ENCODE assay signal across 2 cellular contexts in the genomic region with DNA sequence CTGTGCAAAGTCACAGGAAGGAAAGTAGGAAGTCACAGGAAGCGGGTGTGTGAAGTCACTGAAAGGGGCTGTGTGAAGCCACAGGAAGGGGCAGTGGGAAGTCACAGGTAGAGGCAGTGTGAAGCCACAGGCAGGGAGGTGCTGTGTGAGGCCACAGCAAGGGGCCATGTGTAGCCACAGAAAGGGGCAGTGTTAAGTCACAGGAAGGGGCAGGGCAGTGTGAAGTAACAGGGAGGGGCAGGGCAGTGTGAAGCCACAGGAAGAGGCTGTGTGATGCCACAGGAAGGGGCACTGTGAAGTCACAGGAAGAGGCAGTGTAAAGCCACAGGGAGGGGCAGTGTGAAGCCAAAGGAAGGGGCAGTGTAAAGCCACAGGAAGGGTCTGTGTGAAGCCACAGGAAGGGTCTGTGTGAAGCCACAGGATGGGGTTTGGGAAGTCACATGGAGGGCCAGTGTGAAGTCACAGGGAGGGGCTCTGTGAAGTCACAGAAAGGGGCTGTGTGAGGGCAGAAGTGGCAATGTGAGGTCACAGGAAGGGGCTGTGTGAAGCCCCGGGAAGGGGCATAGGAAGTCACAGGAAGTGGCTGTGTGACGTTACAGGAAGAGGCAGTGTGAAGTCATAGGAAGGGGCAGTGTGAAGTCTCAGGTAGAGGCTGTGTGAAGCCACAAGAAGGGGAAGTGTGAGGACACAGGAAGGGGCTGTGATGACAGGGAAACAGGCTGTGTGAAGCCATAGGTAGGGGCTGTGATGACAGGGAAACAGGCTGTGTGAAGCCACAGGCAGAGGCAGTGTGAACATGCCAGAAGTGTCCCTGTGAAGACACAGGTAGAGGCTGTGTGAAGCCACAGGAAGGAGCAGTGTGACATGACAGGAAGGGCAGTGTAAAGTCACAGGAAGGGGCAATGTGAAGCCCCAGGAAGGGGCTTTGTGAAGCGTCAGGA.
A peak's percentile ranks its signal among the peaks of the same experiment; 100 is the strongest.
TF ChIP-seq lines count a peak whose summit lies in the region.

No MANE protein-coding gene starts in this region.

TF ChIP-seq in HepG2, 621 proteins besides CTCF, POLR2A, EP300 and RAD21:
- TF ChIP-seq ZBTB7A (CRISPR knock-in tag; IDR thresholded peaks at IDR 0.05) (no peak), GABPA (IDR thresholded peaks at IDR 0.05; ENCODE audit: low read depth, low read length) (peak; percentile 1), GABPA (CRISPR knock-in tag; IDR thresholded peaks at IDR 0.05; ENCODE audit: low read depth) (no peak)
TF ChIP-seq in HepG2: peak in this region for 1.

TF ChIP-seq in H1, 55 proteins besides CTCF, POLR2A, EP300 and RAD21:
- no peak for TF ChIP-seq BRCA1 (IDR thresholded peaks at IDR 0.05; ENCODE audit: low read depth, low read length)
- TF ChIP-seq SAP30 (IDR thresholded peaks at IDR 0.05; ENCODE audit: insufficient read depth, insufficient replicate concordance, low read length): no peak
- TF ChIP-seq CREB1 (IDR thresholded peaks at IDR 0.05): no peak
- TF ChIP-seq RXRA (IDR thresholded peaks at IDR 0.05; ENCODE audit: insufficient read depth, low read depth, low read length): no peak
- no peak for TF ChIP-seq SUZ12 (IDR thresholded peaks at IDR 0.05; ENCODE audit: low read length)
- TF ChIP-seq SIRT6 (IDR thresholded peaks at IDR 0.05; ENCODE audit: low read length): no peak
- no peak for TF ChIP-seq KDM5A (IDR thresholded peaks at IDR 0.05; ENCODE audit: low read length)
- no peak for TF ChIP-seq KDM4A (IDR thresholded peaks at IDR 0.05; ENCODE audit: low read depth, low read length, severe bottlenecking)
- no peak for TF ChIP-seq TBP (IDR thresholded peaks at IDR 0.05; ENCODE audit: low read depth, low read length)
- no peak for TF ChIP-seq SIN3A (conservative IDR thresholded peaks at IDR 0.05 in 1 of 2, IDR thresholded peaks at IDR 0.05 in 1 of 2; ENCODE audit: low read depth in 1 of 2, low read length in 2 of 2)
- no peak for TF ChIP-seq ZNF274 (IDR thresholded peaks at IDR 0.05; ENCODE audit: borderline replicate concordance, extremely low read depth, low read length)
- TF ChIP-seq NANOG (IDR thresholded peaks at IDR 0.05; ENCODE audit: insufficient read depth, low read depth, low read length, poor library complexity, severe bottlenecking): no peak
- TF ChIP-seq RBBP5 (IDR thresholded peaks at IDR 0.05; ENCODE audit: borderline replicate concordance, low read depth, low read length): no peak
